Comparison of ENCODE assay signal across 15 cellular contexts in genomic region chrX:19563746-19564145, GRCh38. TPM values are rescaled to one million over a fixed set of nuclear protein-coding genes. Genes with fewer than 3 reads are reported as not detected.
DNase-seq lines count a peak whose midpoint lies in the region; ATAC-seq and TF ChIP-seq lines count a peak whose summit lies in the region.
"Had no signal": no experiment of that assay in that cellular context is flagged by ENCODE, and none has a peak within 500 bp of the region (broad histone marks: within the 10 kb centered on the region; RNA-seq: fewer than 3 reads in every experiment).

No MANE protein-coding gene starts in this region.

- H3K4me3 Mint-ChIP-seq in activated CD8-positive, alpha-beta memory T cell treated with anti-CD3 and anti-CD28 coated beads, Interleukin-2, amount 10 ng/mL, durations not matched to agents 7 days and 5 days = no peak overlapping the region
- H3K4me3 Mint-ChIP-seq in memory B cell = peak overlapping the region; percentile 63
- H3K4me3 Mint-ChIP-seq: neural progenitor cell had no signal

- peaks cover 23% of the 10 kb centered on the region for H3K36me3 Mint-ChIP-seq in activated CD8-positive, alpha-beta memory T cell treated with anti-CD3 and anti-CD28 coated beads, Interleukin-2, amount 10 ng/mL, durations not matched to agents 7 days and 5 days
- H3K36me3 Mint-ChIP-seq in memory B cell = peaks cover 5% of the 10 kb centered on the region
- H3K36me3 Mint-ChIP-seq: neural progenitor cell had no signal

- intact Hi-C loops in head of caudate nucleus (cut with DNase I) = no loop called here

- no peak overlapping the region for H3K27ac ChIP-seq in osteoblast (ENCODE audit: low read depth, low read length)
- H3K27ac ChIP-seq: gastrocnemius medialis, KMS-11, neural progenitor cell, SJSA1, stomach had no signal

- DNase-seq in activated CD8-positive, alpha-beta memory T cell treated with anti-CD3 and anti-CD28 coated beads, Interleukin-2, amount 10 ng/mL, durations not matched to agents 7 days and 5 days = no peak
- no peak for DNase-seq in activated CD8-positive, alpha-beta memory T cell treated with anti-CD3 and anti-CD28 coated beads, Interleukin-2, amount 50 U/mL, for 4 hours
- DNase-seq in memory B cell (ENCODE audit: low spot score in 2 of 2) (no peak), NCI-H2029 treated with DMSO at 0.1 percent for 48 hours (lab: John Stamatoyannopoulos, UW) (no peak), osteoblast (ENCODE audit: insufficient read length, low spot score, missing footprints) (no peak), head of caudate nucleus (no peak)
- DNase-seq: gastrocnemius medialis, kidney glomerular epithelial cell, NCI-H446 treated with DMSO at 0.1 percent for 48 hours, stomach had no signal

- TF ChIP-seq CTCF in osteoblast (IDR thresholded peaks at IDR 0.05; ENCODE audit: extremely low read depth, low read depth, low read length) = no peak

- peaks cover 4% of the 10 kb centered on the region for H3K36me3 ChIP-seq in osteoblast (ENCODE audit: insufficient read depth, low read length)
- H3K36me3 ChIP-seq: gastrocnemius medialis, neural progenitor cell, SJSA1 had no signal

- H3K9me3 Mint-ChIP-seq in activated CD8-positive, alpha-beta memory T cell treated with anti-CD3 and anti-CD28 coated beads, Interleukin-2, amount 10 ng/mL, durations not matched to agents 7 days and 5 days (ENCODE audit: low read depth) = no peaks in the 10 kb centered on the region
- no peaks in the 10 kb centered on the region for H3K9me3 Mint-ChIP-seq in memory B cell
- H3K9me3 Mint-ChIP-seq: neural progenitor cell had no signal

- H3K4me3 ChIP-seq in osteoblast (ENCODE audit: insufficient read depth, low read length) = no peak overlapping the region
- H3K4me3 ChIP-seq: gastrocnemius medialis, neural progenitor cell, SJSA1, stomach had no signal

- H3K27ac Mint-ChIP-seq in activated CD8-positive, alpha-beta memory T cell treated with anti-CD3 and anti-CD28 coated beads, Interleukin-2, amount 10 ng/mL, durations not matched to agents 7 days and 5 days = peak overlapping the region; percentile 46
- peak overlapping the region; percentile 45 for H3K27ac Mint-ChIP-seq in memory B cell
- H3K27ac Mint-ChIP-seq: neural progenitor cell had no signal

- H3K27me3 ChIP-seq in osteoblast (ENCODE audit: insufficient read depth, low read length) = no peaks in the 10 kb centered on the region
- H3K27me3 ChIP-seq: gastrocnemius medialis, neural progenitor cell, SJSA1, stomach had no signal

- CTCF ChIA-PET in activated CD8-positive, alpha-beta memory T cell treated with anti-CD3 and anti-CD28 coated beads, Interleukin-2, amount 10 ng/mL, durations not matched to agents 7 days and 5 days (lab: Charles Lee) = no interaction called here

- no peak for ATAC-seq in activated CD8-positive, alpha-beta memory T cell treated with anti-CD3 and anti-CD28 coated beads, Interleukin-2, amount 10 ng/mL, durations not matched to agents 7 days and 5 days
- ATAC-seq in GM21515 (IDR thresholded peaks at IDR 0.05; ENCODE audit: unreplicated experiment) (peak; percentile 36), HG03442 (IDR thresholded peaks at IDR 0.05; ENCODE audit: unreplicated experiment) (peak; percentile 41), memory B cell (ENCODE audit: low read depth) (peak; percentile 8)
- ATAC-seq: gastrocnemius medialis had no signal

- peaks cover 11% of the 10 kb centered on the region for H3K4me1 ChIP-seq in osteoblast (ENCODE audit: insufficient read depth, low read length)
- H3K4me1 ChIP-seq: neural progenitor cell, SJSA1 had no signal

- no peak overlapping the region for H2AFZ ChIP-seq in osteoblast (ENCODE audit: low read length)
- H2AFZ ChIP-seq: neural progenitor cell had no signal

- no peaks in the 10 kb centered on the region for H4K20me1 ChIP-seq in osteoblast (ENCODE audit: insufficient read depth, low read length)

- no peaks in the 10 kb centered on the region for H3K79me2 ChIP-seq in osteoblast (ENCODE audit: insufficient read depth, low read length)

- H3K9me3 ChIP-seq in osteoblast (ENCODE audit: low read depth, low read length) = no peaks in the 10 kb centered on the region
- H3K9me3 ChIP-seq: gastrocnemius medialis, SJSA1, stomach had no signal

- H3K27me3 Mint-ChIP-seq in activated CD8-positive, alpha-beta memory T cell treated with anti-CD3 and anti-CD28 coated beads, Interleukin-2, amount 10 ng/mL, durations not matched to agents 7 days and 5 days = no peaks in the 10 kb centered on the region
- H3K27me3 Mint-ChIP-seq in memory B cell = no peaks in the 10 kb centered on the region

- H3K4me2 ChIP-seq in osteoblast (ENCODE audit: insufficient read depth, low read length) = no peak overlapping the region
- H3K4me2 ChIP-seq: KMS-11, neural progenitor cell had no signal

- H3K4me1 Mint-ChIP-seq in activated CD8-positive, alpha-beta memory T cell treated with anti-CD3 and anti-CD28 coated beads, Interleukin-2, amount 10 ng/mL, durations not matched to agents 7 days and 5 days = peaks cover 36% of the 10 kb centered on the region
- H3K4me1 Mint-ChIP-seq in memory B cell = peaks cover 21% of the 10 kb centered on the region
- H3K4me1 Mint-ChIP-seq: neural progenitor cell had no signal

RNA-seq across cellular contexts. Expression of gene MAP3K15, which starts 48.4 kb away (rescaled TPM):
- total RNA-seq in activated CD8-positive, alpha-beta memory T cell treated with anti-CD3 and anti-CD28 coated beads, Interleukin-2, amount 10 ng/mL, durations not matched to agents 7 days and 5 days = under 1 TPM; 0.21 to 0.38 TPM
- under 0.01 TPM in 2 replicates for total RNA-seq in osteoblast
- total RNA-seq: gastrocnemius medialis, SJSA1 had no signal
